8 cellular contexts compared by ENCODE assay signal in the genomic region with DNA sequence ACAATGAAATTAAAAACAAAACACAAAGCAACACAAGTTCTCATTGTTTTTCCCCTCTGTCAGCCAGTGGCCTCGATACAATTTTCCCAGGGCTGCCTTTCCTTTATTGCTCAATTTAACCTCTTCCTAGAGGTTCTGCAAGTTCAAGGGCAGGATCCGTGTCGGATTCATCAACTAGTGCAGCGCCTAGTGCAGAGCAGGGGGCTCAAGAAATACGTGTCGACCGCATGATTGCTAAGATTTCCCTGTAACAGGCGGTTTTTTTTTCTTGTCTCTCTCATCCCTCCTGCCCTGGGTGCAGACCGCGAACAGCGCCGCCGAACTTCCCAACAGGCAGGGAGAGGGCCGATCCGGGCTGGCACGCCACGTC. TPM values are rescaled to one million over a fixed set of nuclear protein-coding genes. Genes with fewer than 3 reads are reported as not detected.
DNase-seq lines count a peak whose midpoint lies in the region; ATAC-seq, FAIRE-seq and TF ChIP-seq lines count a peak whose summit lies in the region.

No MANE protein-coding gene starts in this region.

- POLR2A ChIA-PET in endothelial cell of umbilical vein (lab: Charles Lee) = interaction anchor here (0.8 kb wide), 1 partner anchor 257 kb away, joined by 4 read pairs; no protein-coding TSS in a partner anchor

- H3K27me3 ChIP-seq in endothelial cell of umbilical vein (ENCODE audit: control insufficient read depth in 2 of 2, insufficient read depth in 2 of 2, low read length in 2 of 2) (no peaks in the 10 kb centered on the region), pancreas (no peaks in the 10 kb centered on the region)

- H3K9me3 Mint-ChIP-seq in activated naive CD4-positive, alpha-beta T cell treated with anti-CD3 and anti-CD28 coated beads for 36 hours = no peaks in the 10 kb centered on the region

- H3K36me3 Mint-ChIP-seq in activated naive CD4-positive, alpha-beta T cell treated with anti-CD3 and anti-CD28 coated beads for 36 hours (ENCODE audit: low read depth) = peaks cover 34% of the 10 kb centered on the region
- peaks cover 7% of the 10 kb centered on the region for H3K36me3 Mint-ChIP-seq in T-helper 17 cell (ENCODE audit: low read depth)

- peak; percentile 57 for DNase-seq in activated naive CD4-positive, alpha-beta T cell treated with anti-CD3 and anti-CD28 coated beads for 36 hours
- DNase-seq in activated naive CD4-positive, alpha-beta T cell treated with anti-CD3 and anti-CD28 coated beads, Interleukin-2, amount 50 U/mL, for 16 hours = no peak
- DNase-seq in T-helper 17 cell (peak in 1 of 3 donors; percentile 27), endothelial cell of umbilical vein (ENCODE audit: low read depth, low spot score) (no peak), pancreas (no peak), middle frontal gyrus (ENCODE audit: extremely low spot score, low spot score) (no peak), NCI-H774 (lab: John Stamatoyannopoulos, UW) (no peak)

- peak; percentile 12 for ATAC-seq in T-helper 17 cell
- no peak for ATAC-seq in pancreas
- ATAC-seq in HG03139 (IDR thresholded peaks at IDR 0.05; ENCODE audit: unreplicated experiment) = no peak

- H2AFZ ChIP-seq in endothelial cell of umbilical vein (ENCODE audit: low read depth, low read length) = no peak overlapping the region

- H3K4me3 Mint-ChIP-seq in activated naive CD4-positive, alpha-beta T cell treated with anti-CD3 and anti-CD28 coated beads for 36 hours = peak overlapping the region; percentile 96
- peak overlapping the region; percentile 98 for H3K4me3 Mint-ChIP-seq in T-helper 17 cell

- BruUV-seq in endothelial cell of umbilical vein (replicated peaks; lab: Mats Ljungman, UMichigan) = TSS peak; percentile 34

- peak overlapping the region; percentile 99 for H3K9ac ChIP-seq in endothelial cell of umbilical vein (replicated peaks; ENCODE audit: extremely low read depth, insufficient read depth, low read length)

- peaks cover 47% of the 10 kb centered on the region for H3K4me1 Mint-ChIP-seq in activated naive CD4-positive, alpha-beta T cell treated with anti-CD3 and anti-CD28 coated beads for 36 hours (ENCODE audit: low read depth)
- H3K4me1 Mint-ChIP-seq in T-helper 17 cell = peaks cover 35% of the 10 kb centered on the region

- CTCF ChIA-PET in activated naive CD4-positive, alpha-beta T cell treated with anti-CD3 and anti-CD28 coated beads for 36 hours (lab: Charles Lee) = interaction anchor here (0.9 to 6.3 kb wide), 11 partner anchors 46 to 267 kb away, joined by 3 to 67 read pairs (median 24); no protein-coding TSS in a partner anchor
- CTCF ChIA-PET in endothelial cell of umbilical vein (lab: Charles Lee) = interaction anchor here (0.7 to 13.6 kb wide), 8 partner anchors 8 to 275 kb away, joined by 3 to 327 read pairs (median 62); no protein-coding TSS in a partner anchor

- dilution Hi-C loops in endothelial cell of umbilical vein (cut with MboI; ENCODE audit: extremely low pct_ligation_motif_present, low sequenced_read_pairs) = no loop called here

- peak overlapping the region; percentile 98 for H3K27ac Mint-ChIP-seq in activated naive CD4-positive, alpha-beta T cell treated with anti-CD3 and anti-CD28 coated beads for 36 hours
- H3K27ac Mint-ChIP-seq in T-helper 17 cell = peak overlapping the region; percentile 98

- H3K36me3 ChIP-seq in endothelial cell of umbilical vein (ENCODE audit: control insufficient read depth in 2 of 2, extremely low read depth in 1 of 2, insufficient read depth in 2 of 2, low read length in 2 of 2) (peaks cover 2% of the 10 kb centered on the region in 2 experiments), pancreas (peaks cover 0 to 4% (median 2%) of the 10 kb centered on the region in 3 donors)

- H3K4me2 ChIP-seq in endothelial cell of umbilical vein (ENCODE audit: insufficient read depth, low read length) = peak overlapping the region; percentile 82

- peaks cover 34% of the 10 kb centered on the region for H3K79me2 ChIP-seq in endothelial cell of umbilical vein (ENCODE audit: control insufficient read depth, insufficient read depth, low read length)

- H4K20me1 ChIP-seq in endothelial cell of umbilical vein (replicated peaks; ENCODE audit: control insufficient read depth, extremely low read depth, insufficient read depth, low read length) = no peaks in the 10 kb centered on the region

- WGBS in pancreas, 2 donors = 0% methylated on average over 17 of the region's 17 CpGs

- no peaks in the 10 kb centered on the region for H3K27me3 Mint-ChIP-seq in activated naive CD4-positive, alpha-beta T cell treated with anti-CD3 and anti-CD28 coated beads for 36 hours (ENCODE audit: low read depth)
- no peaks in the 10 kb centered on the region for H3K27me3 Mint-ChIP-seq in T-helper 17 cell

- H3K4me1 ChIP-seq in endothelial cell of umbilical vein (ENCODE audit: control insufficient read depth, extremely low read depth, insufficient read depth, low read length) (peaks cover 37% of the 10 kb centered on the region), pancreas (peaks cover 12 to 30% (median 23%) of the 10 kb centered on the region in 3 donors)

- H3K4me3 ChIP-seq in endothelial cell of umbilical vein (replicated peaks in 1 of 3; ENCODE audit: insufficient read depth in 1 of 3, low read depth in 1 of 3, low read length in 3 of 3) (peak overlapping the region; percentile 2 to 65 (median 63)), pancreas (peak overlapping the region; percentile 8 to 96 (median 57))

- TF ChIP-seq POLR2A in endothelial cell of umbilical vein (IDR thresholded peaks at IDR 0.05; ENCODE audit: low read depth, low read length) = no peak

- no peak for TF ChIP-seq CTCF in endothelial cell of umbilical vein (IDR thresholded peaks at IDR 0.05; ENCODE audit: extremely low read depth in 1 of 2, insufficient read depth in 1 of 2, low read depth in 1 of 2, low read length in 2 of 2)
- no peak for TF ChIP-seq CTCF in pancreas (IDR thresholded peaks at IDR 0.05)

- FAIRE-seq in endothelial cell of umbilical vein (lab: Jason Lieb, UNC) = no peak
- no peak for FAIRE-seq in pancreas (lab: Jason Lieb, UNC)

- intact Hi-C loops in activated naive CD4-positive, alpha-beta T cell treated with anti-CD3 and anti-CD28 coated beads for 36 hours (cut with micrococcal nuclease) = loop anchor here (1.0 to 10.0 kb wide), 15 partner anchors 28 to 627 kb away; a partner anchor contains a TSS
- intact Hi-C loops in endothelial cell of umbilical vein (cut with micrococcal nuclease) = loop anchor here (1.0 to 5.0 kb wide), 13 partner anchors 8 to 626 kb away; a partner anchor contains a TSS
- intact Hi-C loops in pancreas (cut with DNase I) = no loop called here

- H3K9me1 ChIP-seq in endothelial cell of umbilical vein (replicated peaks; ENCODE audit: control insufficient read depth, extremely low read depth, insufficient read depth, low read length) = no peaks in the 10 kb centered on the region

- H3K9me3 ChIP-seq in T-helper 17 cell (ENCODE audit: control insufficient read depth, low read length, poor library complexity, severe bottlenecking) = no peaks in the 10 kb centered on the region
- no peaks in the 10 kb centered on the region for H3K9me3 ChIP-seq in endothelial cell of umbilical vein (replicated peaks; ENCODE audit: control insufficient read depth, insufficient read depth, low read length)
- no peaks in the 10 kb centered on the region for H3K9me3 ChIP-seq in pancreas

- H3K27ac ChIP-seq in endothelial cell of umbilical vein (ENCODE audit: insufficient read depth, low read depth, low read length) (peak overlapping the region; percentile 98), pancreas (peak overlapping the region; percentile 99 to 100 (median 100))

TF ChIP-seq in endothelial cell of umbilical vein, 7 proteins besides CTCF, POLR2A, EP300 and RAD21:
- TF ChIP-seq GATA2 (IDR thresholded peaks at IDR 0.05; ENCODE audit: insufficient read depth, insufficient read length, low read depth, low read length) (peak; percentile 0), MYC (IDR thresholded peaks at IDR 0.05; ENCODE audit: low read depth, low read length) (no peak)

RNA-seq across cellular contexts. Expression of a gene that starts 1.4 kb away (rescaled TPM):
- 10 to 100 TPM; 98.0 to 98.2 TPM for total RNA-seq in activated naive CD4-positive, alpha-beta T cell treated with anti-CD3 and anti-CD28 coated beads for 36 hours
- 100 to 1,000 TPM; 295 to 329 TPM for total RNA-seq in T-helper 17 cell
- 40.3 and 57.4 TPM in 2 replicates for total RNA-seq in endothelial cell of umbilical vein
- 31.9 and 57.9 TPM in 2 replicates for polyA plus RNA-seq in endothelial cell of umbilical vein
- 40.4 and 45.0 TPM in 2 replicates for polyA plus RNA-seq in endothelial cell of umbilical vein (2011; cell fraction: cytosol; rRNA removed)
- polyA plus RNA-seq in endothelial cell of umbilical vein (2011; cell fraction: nucleus; rRNA removed) = 232 and 244 TPM in 2 replicates
- polyA plus RNA-seq in endothelial cell of umbilical vein (2012) = 77.7 and 85.4 TPM in 2 replicates
- 50.2 and 58.1 TPM in 2 replicates for polyA minus RNA-seq in endothelial cell of umbilical vein
- polyA minus RNA-seq in endothelial cell of umbilical vein (2011; cell fraction: cytosol; rRNA and poly(A)+ RNA removed) = 14.3 TPM
- 117 and 162 TPM in 2 replicates for polyA minus RNA-seq in endothelial cell of umbilical vein (2011; cell fraction: nucleus; rRNA and poly(A)+ RNA removed)
- 10 to 100 TPM; 19.3 to 66.7 (median 38.1) TPM for total RNA-seq in pancreas
- polyA plus RNA-seq in pancreas = 10 to 100 TPM; 23.6 to 41.9 TPM

Comparison
In these comparisons a context has a peak if more than half of its experiments do, and no peak if none do; other contexts are left out.
1. intact Hi-C loops: an anchor here in activated naive CD4-positive, alpha-beta T cell treated with anti-CD3 and anti-CD28 coated beads for 36 hours (1.0 to 10.0 kb wide) and endothelial cell of umbilical vein (1.0 to 5.0 kb wide); none called in pancreas.